ENCODE assay signal across 24 cellular contexts in genomic region chr3:126885425-126885824, GRCh38.
"Had no signal": no experiment of that assay in that cellular context is flagged by ENCODE, and none has a peak within 500 bp of the region (broad histone marks: within the 10 kb centered on the region; RNA-seq: fewer than 3 reads in every experiment).

No MANE protein-coding gene starts in this region.

- H3K4me1 ChIP-seq: left lung, right lobe of liver, tibial nerve, uterus had no signal

- H3K4me3 ChIP-seq: left lung, lower lobe of right lung, ovary, right atrium auricular region, right lobe of liver, smooth muscle cell, tibial nerve, uterus had no signal

- H3K27ac ChIP-seq: left lung, lower lobe of right lung, ovary, right atrium auricular region, right lobe of liver, tibial nerve, uterus had no signal

- H3K36me3 ChIP-seq: left lung, lower lobe of right lung, ovary, right atrium auricular region, right lobe of liver, uterus had no signal

- H3K27me3 ChIP-seq: left lung, ovary, right atrium auricular region, right lobe of liver, tibial nerve, uterus had no signal

- ATAC-seq: left colon; left lung; lower lobe of right lung; naive thymus-derived CD8-positive, alpha-beta T cell; right lobe of liver; stimulated activated memory B cell treated with anti-CD40 and anti-IgM and Interleukin-4, amounts not matched to agents 10 μg/mL and 1 μg/mL and 100 μg/mL, for 72 hours; stimulated activated naive CD8-positive, alpha-beta T cell treated with anti-CD3 and anti-CD28 coated beads, Interleukin-15, amount 100 ng/mL, for 72 hours had no signal

- H3K9me3 ChIP-seq: left lung, lower lobe of right lung, ovary, right atrium auricular region, right lobe of liver, tibial nerve, uterus had no signal

- DNase-seq: hippocampal formation; immature natural killer cell; kidney; left colon; left lung; lower lobe of right lung; mammary epithelial cell; mesenchymal stem cell; naive thymus-derived CD8-positive, alpha-beta T cell; nucleus accumbens; right lobe of liver; stimulated activated CD4-positive, alpha-beta T cell treated with anti-CD3 and anti-CD28 coated beads, Interleukin-1b, Interleukin-23, amount 100 ng/mL, for 48 hours; stimulated activated CD4-positive, alpha-beta T cell treated with anti-CD3 and anti-CD28 coated beads, Interleukin-2, amount 100 ng/mL, for 48 hours; stimulated activated CD4-positive, alpha-beta T cell treated with anti-CD3 and anti-CD28 coated beads, Interleukin-4, amount 100 ng/mL, for 4 hours; stimulated activated CD8-positive, alpha-beta memory T cell treated with anti-CD3 and anti-CD28 coated beads, Interleukin-4, amount 100 ng/mL, for 48 hours; stimulated activated naive CD4-positive, alpha-beta T cell treated with Interleukin-2 at 50 U/mL for 16 hours; stimulated activated naive CD8-positive, alpha-beta T cell treated with anti-CD3 and anti-CD28 coated beads, Interleukin-15, amount 100 ng/mL, for 72 hours; substantia nigra; uterus had no signal

- H3K4me2 ChIP-seq: smooth muscle cell had no signal
